ENCODE assay signal across 2 cellular contexts in genomic region chr9:129405089-129405830, GRCh38.
TF ChIP-seq lines count a peak whose summit lies in the region.

No MANE protein-coding gene starts in this region.

TF ChIP-seq in Ishikawa, 13 proteins besides CTCF, POLR2A, EP300 and RAD21:
- TF ChIP-seq TEAD4 (IDR thresholded peaks at IDR 0.05) (0 out of 2 replicates have a peak, but pooled peaks have one; percentile 21), TAF1 (IDR thresholded peaks at IDR 0.05; ENCODE audit: low read depth) (no peak), EGR1 (IDR thresholded peaks at IDR 0.05) (no peak), FOXM1 (IDR thresholded peaks at IDR 0.05; ENCODE audit: borderline replicate concordance, low read depth) (no peak)

TF ChIP-seq in H1, 55 proteins besides CTCF, POLR2A, EP300 and RAD21:
- TF ChIP-seq CREB1 (IDR thresholded peaks at IDR 0.05) (no peak), SIX5 (IDR thresholded peaks at IDR 0.05; ENCODE audit: low read depth, low read length) (no peak), KDM1A (IDR thresholded peaks at IDR 0.05; ENCODE audit: borderline replicate concordance, low read length) (0 out of 2 replicates have a peak, but pooled peaks have one; percentile 25), SUZ12 (IDR thresholded peaks at IDR 0.05; ENCODE audit: low read length) (no peak), CHD2 (IDR thresholded peaks at IDR 0.05; ENCODE audit: low read length) (no peak), RBBP5 (IDR thresholded peaks at IDR 0.05; ENCODE audit: borderline replicate concordance, low read depth, low read length) (no peak), KDM5A (IDR thresholded peaks at IDR 0.05; ENCODE audit: low read length) (no peak), TAF7 (optimal IDR thresholded peaks at IDR 0.05; ENCODE audit: borderline replicate concordance, low read depth, low read length) (no peak), TEAD4 (IDR thresholded peaks at IDR 0.05; ENCODE audit: low read depth, low read length) (peak; percentile 30; the same call in 1 of the 2 replicates), ATF3 (IDR thresholded peaks at IDR 0.05; ENCODE audit: insufficient read depth, low read depth, low read length) (no peak), TAF1 (IDR thresholded peaks at IDR 0.05; ENCODE audit: low read depth, low read length) (no peak), CBX8 (IDR thresholded peaks at IDR 0.05; ENCODE audit: borderline replicate concordance, low read depth, low read length) (no peak)
